1 cellular context compared by ENCODE assay signal in genomic region chr2:12032975-12033374, GRCh38.
TF ChIP-seq lines count a peak whose summit lies in the region.

No MANE protein-coding gene starts in this region.

TF ChIP-seq in IMR-90, 13 proteins besides CTCF, POLR2A, EP300 and RAD21:
- TF ChIP-seq MAFK (IDR thresholded peaks at IDR 0.05; ENCODE audit: low read depth, low read length) (no peak), CHD1 (IDR thresholded peaks at IDR 0.05; ENCODE audit: low read depth, low read length) (no peak), MAZ (IDR thresholded peaks at IDR 0.05; ENCODE audit: borderline replicate concordance, low read depth, low read length) (no peak), NFE2L2 (IDR thresholded peaks at IDR 0.05; ENCODE audit: low read depth, low read length) (no peak)
